1 cellular context compared by ENCODE assay signal in the genomic region with DNA sequence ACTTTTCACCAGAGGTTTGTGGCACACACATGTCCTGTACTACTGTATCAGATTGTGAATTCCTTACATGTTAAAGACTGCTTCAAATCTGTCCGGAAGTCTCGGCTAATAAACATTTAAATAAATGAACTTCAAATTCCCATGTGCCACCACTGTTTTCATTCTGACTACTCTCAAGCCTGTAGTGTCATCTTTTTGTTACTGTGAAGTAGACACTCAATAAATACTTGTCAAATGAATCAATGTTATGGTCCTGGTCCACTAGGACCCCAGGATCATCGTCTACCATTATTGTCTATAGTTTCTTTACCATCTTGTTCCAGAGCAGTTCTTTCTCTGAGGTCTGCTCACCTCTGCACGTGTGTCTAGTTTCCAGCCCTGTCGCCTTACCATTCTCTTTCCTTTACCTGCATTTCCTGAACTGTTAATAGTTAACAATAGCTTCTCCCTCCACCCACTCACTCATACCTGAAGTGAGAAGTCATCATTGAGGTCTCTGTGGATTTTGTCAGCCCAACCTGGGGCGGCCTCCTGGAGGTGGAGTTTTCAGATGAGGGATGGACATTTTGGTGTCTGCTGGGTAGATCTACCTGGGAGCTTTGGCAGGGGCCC.
TF ChIP-seq lines count a peak whose summit lies in the region.

No MANE protein-coding gene starts in this region.

TF ChIP-seq in HCT116, 20 proteins besides CTCF, POLR2A, EP300 and RAD21 (continued from another document):
- TF ChIP-seq TCF7L2 (IDR thresholded peaks at IDR 0.05; ENCODE audit: borderline replicate concordance, extremely low read depth, insufficient read depth, insufficient read length) = no peak
- TF ChIP-seq SP1 (IDR thresholded peaks at IDR 0.05; ENCODE audit: low read depth) = peak; percentile 86
- TF ChIP-seq CBX3 (IDR thresholded peaks at IDR 0.05; ENCODE audit: low read depth) = peak; percentile 88
- peak; percentile 81; the same call in 1 of the 2 replicates for TF ChIP-seq SIN3A (IDR thresholded peaks at IDR 0.05; ENCODE audit: low read depth)
- TF ChIP-seq POLR2AphosphoS5 (IDR thresholded peaks at IDR 0.05; ENCODE audit: low read depth, low read length) = peak; percentile 37; the same call in 1 of the 2 replicates
- TF ChIP-seq ELF1 (IDR thresholded peaks at IDR 0.05; ENCODE audit: borderline replicate concordance, low read depth) = no peak; the same call in 1 of the 2 replicates
- peak; percentile 79 for TF ChIP-seq JUND (IDR thresholded peaks at IDR 0.05)
- no peak for TF ChIP-seq ZFX (IDR thresholded peaks at IDR 0.05)
- peak; percentile 75 for TF ChIP-seq FOSL1 (IDR thresholded peaks at IDR 0.05; ENCODE audit: low read depth)
- TF ChIP-seq, protein P1, sequence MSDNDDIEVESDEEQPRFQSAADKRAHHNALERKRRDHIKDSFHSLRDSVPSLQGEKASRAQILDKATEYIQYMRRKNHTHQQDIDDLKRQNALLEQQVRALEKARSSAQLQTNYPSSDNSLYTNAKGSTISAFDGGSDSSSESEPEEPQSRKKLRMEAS (IDR thresholded peaks at IDR 0.05) = peak; percentile 88
